In genomic region chr12:90129369-90130030, GRCh38 we compare ENCODE assay signal across 17 cellular contexts.
A peak's percentile ranks its signal among the peaks of the same experiment; 100 is the strongest.
DNase-seq lines count a peak whose midpoint lies in the region; ATAC-seq and TF ChIP-seq lines count a peak whose summit lies in the region.
"Had no signal": no experiment of that assay in that cellular context is flagged by ENCODE, and none has a peak within 500 bp of the region (broad histone marks: within the 10 kb centered on the region; RNA-seq: fewer than 3 reads in every experiment).

No MANE protein-coding gene starts in this region.

- TF ChIP-seq CTCF in NB4 (IDR thresholded peaks at IDR 0.05; ENCODE audit: low read depth, low read length): no peak
- no peak for TF ChIP-seq CTCF in VCaP (conservative IDR thresholded peaks at IDR 0.05)

- intact Hi-C loops in left colon (cut with DNase I, micrococcal nuclease): no loop called here

- H3K27ac ChIP-seq in VCaP: peak overlapping the region; percentile 80
- H3K27ac ChIP-seq: GM23248, KMS-11 had no signal

- no peak overlapping the region for H3K4me3 ChIP-seq in NB4 (ENCODE audit: low read depth, low read length)
- H3K4me3 ChIP-seq: GM23248, MG63 had no signal

- TF ChIP-seq POLR2A in NB4 (IDR thresholded peaks at IDR 0.05; ENCODE audit: extremely low read depth, insufficient read length): no peak

- ATAC-seq in left colon (peak; percentile 68), GM18861 (IDR thresholded peaks at IDR 0.05; ENCODE audit: unreplicated experiment) (no peak)

- DNase-seq in CD1c-positive myeloid dendritic cell (ENCODE audit: extremely low spot score): peak; percentile 26
- DNase-seq in NB4 (ENCODE audit: low read depth): peak; percentile 12
- no peak for DNase-seq in left colon
- DNase-seq in NK-92 treated with Interleukin-12 subunit alpha and Interleukin-12 subunit beta, amount 100 ng/mL, for 24 hours (lab: John Stamatoyannopoulos, UW): no peak
- no peak for DNase-seq in MV-4-11 (lab: John Stamatoyannopoulos, UW)
- DNase-seq: AML-193; CD4-positive, alpha-beta T cell; DMS79 treated with DMSO at 0.1 percent for 48 hours; GM23248; MG63; NCI-H1417 treated with DMSO at 0.1 percent for 48 hours; NCI-H2029 treated with DMSO at 0.1 percent for 48 hours; NCI-H524; SIG-M5 had no signal

Comparison
In these comparisons a context has a peak if more than half of its experiments do, and no peak if none do; other contexts are left out.
1. DNase-seq: peak in CD1c-positive myeloid dendritic cell (single experiment) and NB4 (single experiment); none in left colon (0 of 2), NK-92 treated with Interleukin-12 subunit alpha and Interleukin-12 subunit beta, amount 100 ng/mL, for 24 hours (single experiment) and MV-4-11 (single experiment).